Comparison of ENCODE assay signal across 10 cellular contexts in the genomic region with DNA sequence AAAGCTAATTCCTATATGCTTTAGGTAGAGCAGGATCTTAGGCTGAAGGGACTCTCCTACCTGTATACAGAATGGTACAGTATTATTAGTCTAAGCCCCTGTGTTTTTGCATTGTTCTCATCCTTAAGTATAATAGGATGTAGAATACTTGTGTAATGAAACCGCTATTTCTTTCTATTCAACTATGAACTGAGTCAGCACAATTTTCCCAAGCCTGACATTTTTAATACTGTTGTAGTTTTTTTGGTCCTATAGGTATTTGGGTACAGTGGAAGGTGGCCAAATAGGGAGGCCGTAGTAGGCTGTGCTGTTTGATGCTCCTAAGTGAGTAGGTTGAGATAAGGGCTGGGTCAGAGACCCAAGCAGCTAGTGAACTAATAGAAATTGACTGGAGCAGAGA.
"Had no signal": no experiment of that assay in that cellular context is flagged by ENCODE, and none has a peak within 500 bp of the region (broad histone marks: within the 10 kb centered on the region; RNA-seq: fewer than 3 reads in every experiment).

No MANE protein-coding gene starts in this region.

- H3K9me3 ChIP-seq: HAP-1 had no signal

- H3K4me3 ChIP-seq: GM23338, HAP-1 had no signal

- H3K27ac Mint-ChIP-seq: GM23338, HFFc6 had no signal

- DNase-seq: H7, HFFc6, Kasumi-1, KG1 had no signal

- H3K4me3 Mint-ChIP-seq: GM23338, HFFc6 had no signal

- H3K9me3 Mint-ChIP-seq: GM23338, IgD-negative memory B cell had no signal

- H3K36me3 Mint-ChIP-seq: IgD-negative memory B cell had no signal

- ATAC-seq: GM23338, HCT116 had no signal

- H3K36me3 ChIP-seq: HAP-1 had no signal

- FAIRE-seq: H1 had no signal

- H3K27me3 Mint-ChIP-seq: IgD-negative memory B cell had no signal

- H3K4me2 ChIP-seq: GM23338 had no signal

- H3K27ac ChIP-seq: HL-60 had no signal
